10 cellular contexts compared by ENCODE assay signal in genomic region chr5:32223972-32224608, GRCh38. TPM values are rescaled to one million over a fixed set of nuclear protein-coding genes. Genes with fewer than 3 reads are reported as not detected.
A peak's percentile ranks its signal among the peaks of the same experiment; 100 is the strongest.
DNase-seq lines count a peak whose midpoint lies in the region; FAIRE-seq and TF ChIP-seq lines count a peak whose summit lies in the region.
"Had no signal": no experiment of that assay in that cellular context is flagged by ENCODE, and none has a peak within 500 bp of the region (broad histone marks: within the 10 kb centered on the region; RNA-seq: fewer than 3 reads in every experiment).

No MANE protein-coding gene starts in this region.

- no TSS peak for BruUV-seq in mammary epithelial cell (replicated peaks; lab: Mats Ljungman, UMichigan)

- H3K27me3 ChIP-seq in mammary epithelial cell (ENCODE audit: insufficient read depth, low read length), result no peaks in the 10 kb centered on the region

- H3K27ac Mint-ChIP-seq in type B pancreatic cell, result peak overlapping the region; percentile 9
- no peak overlapping the region for H3K27ac Mint-ChIP-seq in activated T-helper 2 cell treated with anti-CD3 and anti-CD28 coated beads, Interferon-gamma antibody, Interleukin-2, Interleukin-4, amounts not matched to agents 10 μg/mL and 5 μg/mL and 100 μg/mL, durations not matched to agents 14 hours and 24 hours and 36 hours

- peak; percentile 98 for DNase-seq in HTR-8/SVneo (ENCODE audit: insufficient read length, low spot score)
- peak; percentile 36 for DNase-seq in mammary epithelial cell
- peak; percentile 96 for DNase-seq in islet precursor cell
- DNase-seq in type B pancreatic cell (ENCODE audit: extremely low spot score, unreplicated experiment), result no peak
- no peak for DNase-seq in activated T-helper 2 cell treated with anti-CD3 and anti-CD28 coated beads, Interferon-gamma antibody, Interleukin-2, Interleukin-4, amounts not matched to agents 10 μg/mL and 5 μg/mL and 100 μg/mL, durations not matched to agents 14 hours and 24 hours and 36 hours (ENCODE audit: low spot score)
- no peak for DNase-seq in occipital lobe (lab: John Stamatoyannopoulos, UW)
- DNase-seq in NCI-H2107 treated with DMSO at 0.1 percent for 48 hours (lab: John Stamatoyannopoulos, UW; ENCODE audit: unreplicated experiment), result no peak
- DNase-seq in activated CD4-positive, alpha-beta T cell treated with anti-CD3 and anti-CD28 coated beads for 1 hour, result no peak
- DNase-seq: activated naive CD4-positive, alpha-beta T cell treated with anti-CD3 and anti-CD28 coated beads, Interleukin-2, amount 50 U/mL, for 16 hours; MV-4-11 had no signal

- H3K79me2 ChIP-seq in mammary epithelial cell (ENCODE audit: insufficient read depth, low read length), result no peaks in the 10 kb centered on the region

- dilution Hi-C loops in mammary epithelial cell (cut with HindIII; ENCODE audit: low sequenced_read_pairs), result no loop called here

- FAIRE-seq in HTR-8/SVneo (lab: Jason Lieb, UNC), result peak; percentile 97

- CTCF ChIA-PET in mammary epithelial cell (lab: Charles Lee; ENCODE audit: low non-redundant PET), result no interaction called here

- peaks cover 23% of the 10 kb centered on the region for H3K4me1 Mint-ChIP-seq in type B pancreatic cell (ENCODE audit: unreplicated experiment)
- H3K4me1 Mint-ChIP-seq in activated T-helper 2 cell treated with anti-CD3 and anti-CD28 coated beads, Interferon-gamma antibody, Interleukin-2, Interleukin-4, amounts not matched to agents 10 μg/mL and 5 μg/mL and 100 μg/mL, durations not matched to agents 14 hours and 24 hours and 36 hours (ENCODE audit: low read depth), result peaks cover 8% of the 10 kb centered on the region

- H3K4me3 Mint-ChIP-seq in type B pancreatic cell, result no peak overlapping the region
- no peak overlapping the region for H3K4me3 Mint-ChIP-seq in activated T-helper 2 cell treated with anti-CD3 and anti-CD28 coated beads, Interferon-gamma antibody, Interleukin-2, Interleukin-4, amounts not matched to agents 10 μg/mL and 5 μg/mL and 100 μg/mL, durations not matched to agents 14 hours and 24 hours and 36 hours (ENCODE audit: low read depth)

- intact Hi-C loops in mammary epithelial cell (cut with micrococcal nuclease), result no loop called here
- intact Hi-C loops in activated T-helper 2 cell treated with anti-CD3 and anti-CD28 coated beads, Interferon-gamma antibody, Interleukin-2, Interleukin-4, amounts not matched to agents 10 μg/mL and 5 μg/mL and 100 μg/mL, durations not matched to agents 14 hours and 24 hours and 36 hours (cut with micrococcal nuclease), result no loop called here

- no peak overlapping the region for H3K4me2 ChIP-seq in mammary epithelial cell (ENCODE audit: insufficient read depth, low read depth, low read length)

- 17% methylated on average over 1 of the region's 1 CpG for WGBS in mammary epithelial cell (ENCODE audit: low coverage, missing lambda C conversion rate)

- H4K20me1 ChIP-seq in mammary epithelial cell (ENCODE audit: insufficient read depth, low read length), result no peaks in the 10 kb centered on the region

- no peak overlapping the region for H2AFZ ChIP-seq in mammary epithelial cell (ENCODE audit: low read depth, low read length)

- H3K27me3 Mint-ChIP-seq in type B pancreatic cell, result no peaks in the 10 kb centered on the region
- no peaks in the 10 kb centered on the region for H3K27me3 Mint-ChIP-seq in activated T-helper 2 cell treated with anti-CD3 and anti-CD28 coated beads, Interferon-gamma antibody, Interleukin-2, Interleukin-4, amounts not matched to agents 10 μg/mL and 5 μg/mL and 100 μg/mL, durations not matched to agents 14 hours and 24 hours and 36 hours (ENCODE audit: low read depth)

- no peaks in the 10 kb centered on the region for H3K9me3 ChIP-seq in mammary epithelial cell (replicated peaks; ENCODE audit: insufficient read depth, low read length)

- no peak overlapping the region for H3K4me3 ChIP-seq in mammary epithelial cell (replicated peaks in 1 of 3; ENCODE audit: insufficient read depth in 1 of 3, low read depth in 2 of 3, low read length in 3 of 3)

- in situ Hi-C loops in mammary epithelial cell (cut with MboI; ENCODE audit: low sequenced_read_pairs in 2 of 2), result no loop called here

- H3K36me3 Mint-ChIP-seq in type B pancreatic cell, result peaks cover 9% of the 10 kb centered on the region
- peaks cover 12% of the 10 kb centered on the region for H3K36me3 Mint-ChIP-seq in activated T-helper 2 cell treated with anti-CD3 and anti-CD28 coated beads, Interferon-gamma antibody, Interleukin-2, Interleukin-4, amounts not matched to agents 10 μg/mL and 5 μg/mL and 100 μg/mL, durations not matched to agents 14 hours and 24 hours and 36 hours (ENCODE audit: low read depth)

- no peaks in the 10 kb centered on the region for H3K9me3 Mint-ChIP-seq in type B pancreatic cell
- no peaks in the 10 kb centered on the region for H3K9me3 Mint-ChIP-seq in activated T-helper 2 cell treated with anti-CD3 and anti-CD28 coated beads, Interferon-gamma antibody, Interleukin-2, Interleukin-4, amounts not matched to agents 10 μg/mL and 5 μg/mL and 100 μg/mL, durations not matched to agents 14 hours and 24 hours and 36 hours

- no peak overlapping the region for H3K27ac ChIP-seq in mammary epithelial cell (ENCODE audit: insufficient read depth, low read depth, low read length)

- H3K4me1 ChIP-seq in mammary epithelial cell (ENCODE audit: insufficient read depth, low read length), result peaks cover 7% of the 10 kb centered on the region

- H3K36me3 ChIP-seq in mammary epithelial cell (ENCODE audit: insufficient read depth, low read length), result no peaks in the 10 kb centered on the region

- H3K9ac ChIP-seq in mammary epithelial cell (ENCODE audit: insufficient read depth, low read length), result no peak overlapping the region

- TF ChIP-seq CTCF in mammary epithelial cell (conservative IDR thresholded peaks at IDR 0.05 in 1 of 2, IDR thresholded peaks at IDR 0.05 in 1 of 2; ENCODE audit: extremely low read depth in 1 of 2, insufficient read depth in 1 of 2, low read depth in 1 of 2, low read length in 2 of 2), result no peak
- no peak for TF ChIP-seq CTCF in type B pancreatic cell (conservative IDR thresholded peaks at IDR 0.05)

RNA-seq across cellular contexts. Expression of gene GOLPH3, which starts 50.0 kb away (rescaled TPM):
- total RNA-seq in mammary epithelial cell (10 to 100 TPM; 61.7 to 67.7 TPM), type B pancreatic cell (ENCODE audit: low replicate concordance) (72.9 and 102 TPM in 2 replicates), occipital lobe (69.7 TPM)
- polyA plus RNA-seq in mammary epithelial cell, result 30.6 TPM
- 43.7 TPM for polyA minus RNA-seq in mammary epithelial cell
- 80.1 and 81.5 TPM in 2 replicates for total RNA-seq in activated T-helper 2 cell treated with anti-CD3 and anti-CD28 coated beads, Interferon-gamma antibody, Interleukin-2, Interleukin-4, amounts not matched to agents 10 μg/mL and 5 μg/mL and 100 μg/mL, durations not matched to agents 14 hours and 24 hours and 36 hours

Comparison
In these comparisons a context has a peak if more than half of its experiments do, and no peak if none do; other contexts are left out.
1. DNase-seq: peak in HTR-8/SVneo (single experiment), mammary epithelial cell (single experiment) and islet precursor cell (single experiment); none in type B pancreatic cell (single experiment), activated T-helper 2 cell treated with anti-CD3 and anti-CD28 coated beads, Interferon-gamma antibody, Interleukin-2, Interleukin-4, amounts not matched to agents 10 μg/mL and 5 μg/mL and 100 μg/mL, durations not matched to agents 14 hours and 24 hours and 36 hours (single experiment), occipital lobe (single experiment), NCI-H2107 treated with DMSO at 0.1 percent for 48 hours (single experiment) and activated CD4-positive, alpha-beta T cell treated with anti-CD3 and anti-CD28 coated beads for 1 hour (single experiment).